36 cellular contexts compared by ENCODE assay signal in the genomic region with DNA sequence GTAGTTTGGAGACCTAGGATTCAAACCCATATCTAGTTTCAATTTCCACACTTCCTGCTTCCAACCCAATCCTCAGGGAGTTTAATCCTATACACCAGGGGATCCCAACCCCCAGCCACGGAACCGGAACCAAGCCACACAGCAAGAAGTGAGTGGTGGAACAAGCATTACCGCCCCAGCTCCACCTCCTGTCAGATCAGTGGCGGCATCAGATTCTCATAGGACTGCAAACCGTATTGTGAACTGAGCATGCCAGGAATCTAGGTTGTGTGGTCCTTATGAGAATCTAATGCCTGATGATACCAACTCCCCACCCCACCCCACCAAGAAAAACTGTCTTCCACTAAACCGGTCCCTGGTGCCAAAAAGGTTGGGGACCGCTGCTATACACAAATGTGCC.
"Had no signal": no experiment of that assay in that cellular context is flagged by ENCODE, and none has a peak within 500 bp of the region (broad histone marks: within the 10 kb centered on the region; RNA-seq: fewer than 3 reads in every experiment).

No MANE protein-coding gene starts in this region.

- H3K4me3 ChIP-seq: adrenal gland, body of pancreas, breast epithelium had no signal

- H3K4me1 ChIP-seq: adrenal gland, body of pancreas, breast epithelium had no signal

- H3K4me1 Mint-ChIP-seq: activated B cell treated with CpG ODN at 0.5 μM for 24 hours; activated CD4-positive, alpha-beta T cell treated with anti-CD3 and anti-CD28 coated beads, Interleukin-2, amount 10 ng/mL, durations not matched to agents 24 days and 14 days; activated naive CD8-positive, alpha-beta T cell treated with anti-CD3 and anti-CD28 coated beads for 36 hours; activated T-helper 17 cell treated with anti-CD3 and anti-CD28 coated beads, Interleukin-2, amount 50 U/mL, for 72 hours had no signal

- H3K27me3 ChIP-seq: adrenal gland, body of pancreas, brain microvascular endothelial cell, breast epithelium had no signal

- FAIRE-seq: astrocyte, TTC549 had no signal

- H3K9me3 Mint-ChIP-seq: activated B cell treated with CpG ODN at 0.5 μM for 24 hours; activated CD4-positive, alpha-beta memory T cell treated with anti-CD3 and anti-CD28 coated beads for 36 hours; activated CD4-positive, alpha-beta T cell treated with anti-CD3 and anti-CD28 coated beads, Interleukin-2, amount 10 ng/mL, durations not matched to agents 24 days and 14 days; activated CD8-positive, alpha-beta T cell treated with anti-CD3 and anti-CD28 coated beads for 36 hours; activated naive CD4-positive, alpha-beta T cell treated with anti-CD3 and anti-CD28 coated beads for 36 hours; activated naive CD4-positive, alpha-beta T cell treated with anti-CD3 and anti-CD28 coated beads, Interleukin-2, amount 50 U/mL, for 72 hours; activated naive CD8-positive, alpha-beta T cell treated with anti-CD3 and anti-CD28 coated beads for 36 hours; activated T-cell treated with anti-CD3 and anti-CD28 coated beads, Interleukin-2, amount 50 U/mL, for 4 hours; activated T-cell treated with anti-CD3 and anti-CD28 coated beads, Interleukin-2, amount 50 U/mL, for 72 hours; activated T-helper 1 cell treated with anti-CD3 and anti-CD28 coated beads, Interleukin-12 subunit alpha, Interleukin-12 subunit beta, Interleukin-2, Interleukin-4 antibody, amounts not matched to agents 30 ng/mL and 10 ng/mL and 1 ng/mL, durations not matched to agents 14 hours and 24 hours and 36 hours; activated T-helper 17 cell treated with anti-CD3 and anti-CD28 coated beads, Interleukin-2, amount 50 U/mL, for 72 hours; T-helper 1 cell treated with Interleukin-12 subunit alpha and Interleukin-12 subunit beta and Interleukin-4 antibody, amounts not matched to agents 30 μg/mL and 1 μg/mL, for 36 hours; T-helper 2 cell treated with Interferon-gamma antibody and Interleukin-4, amounts not matched to agents 5 μg/mL and 100 μg/mL, for 36 hours had no signal

- H3K4me3 Mint-ChIP-seq: activated B cell treated with CpG ODN at 0.5 μM for 24 hours; activated CD4-positive, alpha-beta memory T cell treated with anti-CD3 and anti-CD28 coated beads for 36 hours; activated CD4-positive, alpha-beta T cell treated with anti-CD3 and anti-CD28 coated beads, Interleukin-2, amount 10 ng/mL, durations not matched to agents 24 days and 14 days; activated CD8-positive, alpha-beta T cell treated with anti-CD3 and anti-CD28 coated beads for 36 hours; activated naive CD4-positive, alpha-beta T cell treated with anti-CD3 and anti-CD28 coated beads for 36 hours; activated naive CD8-positive, alpha-beta T cell treated with anti-CD3 and anti-CD28 coated beads for 36 hours; activated T-cell treated with anti-CD3 and anti-CD28 coated beads, Interleukin-2, amount 50 U/mL, for 4 hours; activated T-cell treated with anti-CD3 and anti-CD28 coated beads, Interleukin-2, amount 50 U/mL, for 72 hours; activated T-helper 1 cell treated with anti-CD3 and anti-CD28 coated beads, Interleukin-12 subunit alpha, Interleukin-12 subunit beta, Interleukin-2, Interleukin-4 antibody, amounts not matched to agents 30 ng/mL and 10 ng/mL and 1 ng/mL, durations not matched to agents 14 hours and 24 hours and 36 hours; activated T-helper 17 cell treated with anti-CD3 and anti-CD28 coated beads, Interleukin-2, amount 50 U/mL, for 72 hours; T-helper 1 cell treated with Interleukin-12 subunit alpha and Interleukin-12 subunit beta and Interleukin-4 antibody, amounts not matched to agents 30 μg/mL and 1 μg/mL, for 36 hours; T-helper 2 cell treated with Interferon-gamma antibody and Interleukin-4, amounts not matched to agents 5 μg/mL and 100 μg/mL, for 36 hours had no signal

- H3K9me3 ChIP-seq: adrenal gland, body of pancreas, breast epithelium had no signal

- DNase-seq: activated B cell treated with CpG ODN at 0.5 μM for 24 hours; activated CD4-positive, alpha-beta memory T cell treated with anti-CD3 and anti-CD28 coated beads for 36 hours; activated CD4-positive, alpha-beta T cell treated with anti-CD3 and anti-CD28 coated beads for 4 hours; activated CD4-positive, alpha-beta T cell treated with anti-CD3 and anti-CD28 coated beads, Interleukin-2, amount 10 ng/mL, durations not matched to agents 24 days and 14 days; activated CD4-positive, alpha-beta T cell treated with anti-CD3 and anti-CD28 coated beads, Interleukin-2, amount 50 U/mL, for 1 hour; activated CD4-positive, alpha-beta T cell treated with anti-CD3 and anti-CD28 coated beads, Interleukin-2, amount 50 U/mL, for 4 hours; activated CD4-positive, CD25-positive, alpha-beta regulatory T cell treated with anti-CD3 and anti-CD28 coated beads, Interleukin-2, amount 50 U/mL, for 72 hours; activated CD8-positive, alpha-beta memory T cell treated with anti-CD3 and anti-CD28 coated beads, Interleukin-2, amount 50 U/mL, for 4 hours; activated CD8-positive, alpha-beta T cell treated with anti-CD3 and anti-CD28 coated beads for 36 hours; activated effector memory CD4-positive, alpha-beta T cell treated with anti-CD3 and anti-CD28 coated beads, Interleukin-2, amount 50 U/mL, for 16 hours; activated gamma-delta T cell treated with Interleukin-2 at 50 U/mL for 16 hours; activated naive CD4-positive, alpha-beta T cell; activated naive CD4-positive, alpha-beta T cell treated with anti-CD3 and anti-CD28 coated beads for 36 hours; activated naive CD4-positive, alpha-beta T cell treated with anti-CD3 and anti-CD28 coated beads, Interleukin-2, amount 50 U/mL, for 16 hours; activated naive CD8-positive, alpha-beta T cell treated with anti-CD3 and anti-CD28 coated beads for 36 hours; activated T-cell treated with anti-CD3 and anti-CD28 coated beads, Interleukin-2, amount 50 U/mL, for 4 hours; activated T-cell treated with anti-CD3 and anti-CD28 coated beads, Interleukin-2, amount 50 U/mL, for 72 hours; adrenal gland; amniotic stem cell; aorta; body of pancreas; brain microvascular endothelial cell; central memory CD4-positive, alpha-beta T cell; SW 1271; T-helper 1 cell; T-helper 2 cell; T-helper 9 cell had no signal

- ATAC-seq: activated CD8-positive, alpha-beta T cell treated with anti-CD3 and anti-CD28 coated beads for 36 hours; activated naive CD4-positive, alpha-beta T cell treated with anti-CD3 and anti-CD28 coated beads, Interleukin-2, amount 50 U/mL, for 72 hours; activated T-cell treated with anti-CD3 and anti-CD28 coated beads, Interleukin-2, amount 50 U/mL, for 4 hours; activated T-cell treated with anti-CD3 and anti-CD28 coated beads, Interleukin-2, amount 50 U/mL, for 72 hours; activated T-helper 17 cell treated with anti-CD3 and anti-CD28 coated beads, Interleukin-2, amount 50 U/mL, for 72 hours; body of pancreas had no signal

- H3K27ac ChIP-seq: adrenal gland, body of pancreas, brain microvascular endothelial cell, breast epithelium, VCaP had no signal

- H3K27me3 Mint-ChIP-seq: activated B cell treated with CpG ODN at 0.5 μM for 24 hours; activated CD4-positive, alpha-beta memory T cell treated with anti-CD3 and anti-CD28 coated beads for 36 hours; activated CD4-positive, alpha-beta T cell treated with anti-CD3 and anti-CD28 coated beads, Interleukin-2, amount 10 ng/mL, durations not matched to agents 24 days and 14 days; activated CD8-positive, alpha-beta T cell treated with anti-CD3 and anti-CD28 coated beads for 36 hours; activated naive CD8-positive, alpha-beta T cell treated with anti-CD3 and anti-CD28 coated beads for 36 hours; activated T-helper 17 cell treated with anti-CD3 and anti-CD28 coated beads, Interleukin-2, amount 50 U/mL, for 72 hours had no signal

- H3K27ac Mint-ChIP-seq: activated B cell treated with CpG ODN at 0.5 μM for 24 hours; activated CD4-positive, alpha-beta memory T cell treated with anti-CD3 and anti-CD28 coated beads for 36 hours; activated CD4-positive, alpha-beta T cell treated with anti-CD3 and anti-CD28 coated beads, Interleukin-2, amount 10 ng/mL, durations not matched to agents 24 days and 14 days; activated CD8-positive, alpha-beta T cell treated with anti-CD3 and anti-CD28 coated beads for 36 hours; activated naive CD4-positive, alpha-beta T cell treated with anti-CD3 and anti-CD28 coated beads for 36 hours; activated naive CD4-positive, alpha-beta T cell treated with anti-CD3 and anti-CD28 coated beads, Interleukin-2, amount 50 U/mL, for 72 hours; activated naive CD8-positive, alpha-beta T cell treated with anti-CD3 and anti-CD28 coated beads for 36 hours; activated T-cell treated with anti-CD3 and anti-CD28 coated beads, Interleukin-2, amount 50 U/mL, for 72 hours; activated T-helper 1 cell treated with anti-CD3 and anti-CD28 coated beads, Interleukin-12 subunit alpha, Interleukin-12 subunit beta, Interleukin-2, Interleukin-4 antibody, amounts not matched to agents 30 ng/mL and 10 ng/mL and 1 ng/mL, durations not matched to agents 14 hours and 24 hours and 36 hours; T-helper 1 cell treated with Interleukin-12 subunit alpha and Interleukin-12 subunit beta and Interleukin-4 antibody, amounts not matched to agents 30 μg/mL and 1 μg/mL, for 36 hours; T-helper 2 cell treated with Interferon-gamma antibody and Interleukin-4, amounts not matched to agents 5 μg/mL and 100 μg/mL, for 36 hours had no signal
